Comparison of ENCODE assay signal across 12 cellular contexts in genomic region chr1:24362982-24363614, GRCh38. TPM values are rescaled to one million over a fixed set of nuclear protein-coding genes. Genes with fewer than 3 reads are reported as not detected.
DNase-seq lines count a peak whose midpoint lies in the region; ATAC-seq and TF ChIP-seq lines count a peak whose summit lies in the region.
"Had no signal": no experiment of that assay in that cellular context is flagged by ENCODE, and none has a peak within 500 bp of the region (broad histone marks: within the 10 kb centered on the region; RNA-seq: fewer than 3 reads in every experiment).

No MANE protein-coding gene starts in this region.

- TF ChIP-seq CTCF in cardiac fibroblast (IDR thresholded peaks at IDR 0.05; ENCODE audit: low read depth, low read length), result no peak
- TF ChIP-seq CTCF in kidney epithelial cell (IDR thresholded peaks at IDR 0.05; ENCODE audit: insufficient read depth, low read length, poor library complexity, severe bottlenecking), result no peak

- no peaks in the 10 kb centered on the region for H3K27me3 ChIP-seq in kidney epithelial cell (ENCODE audit: control insufficient read depth, insufficient read depth, low read length)

- H3K4me3 ChIP-seq in cardiac fibroblast (replicated peaks in 1 of 2; ENCODE audit: low read depth in 2 of 2, low read length in 2 of 2), result no peak overlapping the region
- no peak overlapping the region for H3K4me3 ChIP-seq in kidney epithelial cell (ENCODE audit: low read depth, low read length)

- no peak for ATAC-seq in HG03039 (IDR thresholded peaks at IDR 0.05; ENCODE audit: unreplicated experiment)

- H3K36me3 ChIP-seq in kidney epithelial cell (ENCODE audit: control insufficient read depth, insufficient read depth, low read length), result no peaks in the 10 kb centered on the region

- DNase-seq in AG08396 (ENCODE audit: low spot score) (peak; percentile 89), LHCN-M2 (ENCODE audit: low read depth) (peak; percentile 81), cardiac fibroblast (ENCODE audit: low read depth in 2 of 2) (peak; percentile 89 to 94), kidney epithelial cell (ENCODE audit: low read depth) (peak; percentile 86), NOMO-1 treated with dmso at 0.1 percent for 144 hours (lab: John Stamatoyannopoulos, UW; ENCODE audit: unreplicated experiment) (no peak), GF-D8 (lab: John Stamatoyannopoulos, UW) (no peak)
- no peak for DNase-seq in activated CD8-positive, alpha-beta memory T cell treated with anti-CD3 and anti-CD28 coated beads, Interleukin-2, amount 50 U/mL, for 4 hours
- DNase-seq: activated CD4-positive, alpha-beta T cell treated with anti-CD3 and anti-CD28 coated beads, Interleukin-2, amount 10 ng/mL, durations not matched to agents 7 days and 5 days; activated naive CD8-positive, alpha-beta T cell treated with anti-CD3 and anti-CD28 coated beads for 36 hours; NCI-H1417 treated with DMSO at 0.1 percent for 48 hours had no signal

RNA-seq across cellular contexts. Expression of gene GRHL3, which starts 43.9 kb away (rescaled TPM):
- not detected in 2 replicates for total RNA-seq in LHCN-M2 (2014; rRNA removed)
- not detected for polyA plus RNA-seq in LHCN-M2 (2012)
- 12.5 and 12.9 TPM in 2 replicates for total RNA-seq in kidney epithelial cell
- total RNA-seq: activated CD4-positive, alpha-beta T cell treated with anti-CD3 and anti-CD28 coated beads, Interleukin-2, amount 10 ng/mL, durations not matched to agents 7 days and 5 days; activated naive CD8-positive, alpha-beta T cell treated with anti-CD3 and anti-CD28 coated beads for 36 hours; glomerular endothelial cell had no signal

RNA-seq across cellular contexts. Expression of gene STPG1, which starts 50.5 kb away (rescaled TPM):
- 3.3 and 4.9 TPM in 2 replicates for total RNA-seq in LHCN-M2 (2014; rRNA removed)
- polyA plus RNA-seq in LHCN-M2 (2012), result 8.0 TPM
- total RNA-seq in kidney epithelial cell, result 7.5 and 12.8 TPM in 2 replicates

RNA-seq across cellular contexts. Expression of gene NIPAL3, which starts 52.5 kb away (rescaled TPM):
- total RNA-seq in LHCN-M2 (2014; rRNA removed) (18.8 and 19.2 TPM in 2 replicates), kidney epithelial cell (42.0 and 45.0 TPM in 2 replicates)
- polyA plus RNA-seq in LHCN-M2 (2012), result 23.5 TPM

Comparison
In these comparisons a context has a peak if more than half of its experiments do, and no peak if none do; other contexts are left out.
1. DNase-seq: peak in AG08396 (single experiment), LHCN-M2 (single experiment), cardiac fibroblast (2 of 2) and kidney epithelial cell (single experiment); none in NOMO-1 treated with dmso at 0.1 percent for 144 hours (single experiment), activated CD8-positive, alpha-beta memory T cell treated with anti-CD3 and anti-CD28 coated beads, Interleukin-2, amount 50 U/mL, for 4 hours (single experiment) and GF-D8 (single experiment).
2. RNA of gene GRHL3, which starts 43.9 kb away (total RNA-seq): 12.5 to 12.9 TPM in kidney epithelial cell; not detected in LHCN-M2; every median in the first group is over 10 times any median in the second.